In the genomic region with DNA sequence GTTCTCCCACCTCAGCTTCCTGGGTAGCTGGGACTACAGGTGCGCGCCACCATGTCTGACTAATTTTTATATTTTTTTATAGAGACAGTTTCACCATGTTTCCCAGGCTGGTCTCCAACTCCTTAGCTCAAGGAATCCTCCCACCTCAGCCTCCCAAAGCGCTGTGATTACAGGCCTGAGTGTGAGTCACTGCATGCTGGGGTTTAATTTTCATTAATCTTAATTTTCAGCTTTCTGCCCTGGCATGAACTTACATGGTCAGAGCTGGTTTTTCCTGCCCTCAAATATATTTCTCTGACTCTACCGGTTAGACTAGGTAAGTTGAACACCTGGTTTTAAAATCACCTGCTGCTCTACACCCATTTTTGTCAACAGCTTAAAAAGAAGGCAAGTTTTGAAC, we compare ENCODE assay signal across 13 cellular contexts. TPM values are rescaled to one million over a fixed set of nuclear protein-coding genes. Genes with fewer than 3 reads are reported as not detected.
A peak's percentile ranks its signal among the peaks of the same experiment; 100 is the strongest.
DNase-seq lines count a peak whose midpoint lies in the region; ATAC-seq, FAIRE-seq and TF ChIP-seq lines count a peak whose summit lies in the region.
"Had no signal": no experiment of that assay in that cellular context is flagged by ENCODE, and none has a peak within 500 bp of the region (broad histone marks: within the 10 kb centered on the region; RNA-seq: fewer than 3 reads in every experiment).

No MANE protein-coding gene starts in this region.

- no peaks in the 10 kb centered on the region for H3K27me3 Mint-ChIP-seq in activated T-helper 17 cell treated with anti-CD3 and anti-CD28 coated beads, Interleukin-2, amount 50 U/mL, for 72 hours

- H3K9ac ChIP-seq in keratinocyte (ENCODE audit: control insufficient read depth, extremely low read depth, insufficient read depth, low read length), result no peak overlapping the region

- no peak overlapping the region for H2AFZ ChIP-seq in keratinocyte (ENCODE audit: control insufficient read depth, low read length)

- peak overlapping the region; percentile 20 for H3K27ac Mint-ChIP-seq in activated T-helper 17 cell treated with anti-CD3 and anti-CD28 coated beads, Interleukin-2, amount 50 U/mL, for 72 hours

- H3K4me3 ChIP-seq in A549, result no peak overlapping the region
- peak overlapping the region in 1 of 3 experiments; percentile 73 for H3K4me3 ChIP-seq in keratinocyte (ENCODE audit: control insufficient read depth in 2 of 3, extremely low read depth in 1 of 3, insufficient read depth in 2 of 3, low read depth in 1 of 3, low read length in 3 of 3)

- H3K4me2 ChIP-seq in A549 (peak overlapping the region; percentile 5; the same call in 1 of the 3 replicates), keratinocyte (ENCODE audit: control insufficient read depth, extremely low read depth, insufficient read depth, low read depth, low read length) (peak overlapping the region; percentile 93)

- no peaks in the 10 kb centered on the region for H3K9me3 ChIP-seq in A549
- no peaks in the 10 kb centered on the region for H3K9me3 ChIP-seq in keratinocyte (ENCODE audit: control insufficient read depth, low read depth, low read length)

- TF ChIP-seq CTCF in A549 (IDR thresholded peaks at IDR 0.05), result no peak
- no peak for TF ChIP-seq CTCF in keratinocyte (optimal IDR thresholded peaks at IDR 0.05 in 1 of 3, IDR thresholded peaks at IDR 0.05 in 1 of 3, conservative IDR thresholded peaks at IDR 0.05 in 1 of 3; ENCODE audit: extremely low read depth in 1 of 3, insufficient read depth in 2 of 3, low read length in 3 of 3)

- no peak for TF ChIP-seq EP300 in A549 (IDR thresholded peaks at IDR 0.05)

- H3K79me2 ChIP-seq in keratinocyte (ENCODE audit: control insufficient read depth, insufficient read depth, low read length), result peaks cover 82% of the 10 kb centered on the region

- peaks cover 42% of the 10 kb centered on the region for H4K20me1 ChIP-seq in keratinocyte (ENCODE audit: control insufficient read depth, extremely low read depth, insufficient read depth, low read length)

- H3K9me3 Mint-ChIP-seq in activated T-helper 17 cell treated with anti-CD3 and anti-CD28 coated beads, Interleukin-2, amount 50 U/mL, for 72 hours, result no peaks in the 10 kb centered on the region

- POLR2A ChIA-PET in A549 (lab: Yijun Ruan, JAX), result no interaction called here

- dilution Hi-C loops in keratinocyte (cut with MboI; ENCODE audit: extremely low pct_ligation_motif_present, low sequenced_read_pairs), result loop anchor here (25.0 kb wide), 1 partner anchor 103 kb away; the partner anchor contains the start of gene BAZ2B

- TF ChIP-seq RAD21 in A549 (conservative IDR thresholded peaks at IDR 0.05 in 1 of 2, IDR thresholded peaks at IDR 0.05 in 1 of 2), result no peak

- no peaks in the 10 kb centered on the region for H3K27me3 ChIP-seq in keratinocyte (ENCODE audit: control insufficient read depth, extremely low read depth, insufficient read depth, low read length)

- peaks cover 34% of the 10 kb centered on the region for H3K4me1 ChIP-seq in A549
- peaks cover 32% of the 10 kb centered on the region for H3K4me1 ChIP-seq in keratinocyte (ENCODE audit: control insufficient read depth, extremely low read depth, insufficient read depth, low read length)

- peaks cover 3% of the 10 kb centered on the region for H3K9me1 ChIP-seq in keratinocyte (ENCODE audit: control insufficient read depth, extremely low read depth, insufficient read depth, low read length)

- CTCF ChIA-PET in A549 (lab: Yijun Ruan, JAX), result no interaction called here

- H3K27ac ChIP-seq in A549 (no peak overlapping the region), keratinocyte (ENCODE audit: control insufficient read depth, insufficient read depth, low read length) (peak overlapping the region; percentile 97)

- peaks cover 9 to 19% of the 10 kb centered on the region in 2 experiments for H3K36me3 ChIP-seq in keratinocyte (ENCODE audit: control insufficient read depth in 2 of 2, extremely low read depth in 1 of 2, insufficient read depth in 2 of 2, low read length in 2 of 2)

- H3K36me3 Mint-ChIP-seq in activated T-helper 17 cell treated with anti-CD3 and anti-CD28 coated beads, Interleukin-2, amount 50 U/mL, for 72 hours (ENCODE audit: low read depth), result peaks cover 89% of the 10 kb centered on the region

- ATAC-seq in A549, result no peak
- no peak for ATAC-seq in activated T-helper 17 cell treated with anti-CD3 and anti-CD28 coated beads, Interleukin-2, amount 50 U/mL, for 72 hours (replicated peaks)
- ATAC-seq in GM18858 (IDR thresholded peaks at IDR 0.05; ENCODE audit: unreplicated experiment), result no peak
- no peak for ATAC-seq in GM18502 (IDR thresholded peaks at IDR 0.05; ENCODE audit: poor library complexity, unreplicated experiment)
- no peak for ATAC-seq in HG03108 (IDR thresholded peaks at IDR 0.05; ENCODE audit: unreplicated experiment)

- TF ChIP-seq POLR2A in A549 (IDR thresholded peaks at IDR 0.05; ENCODE audit: low read length), result no peak

- H3K4me1 Mint-ChIP-seq in activated T-helper 17 cell treated with anti-CD3 and anti-CD28 coated beads, Interleukin-2, amount 50 U/mL, for 72 hours, result peaks cover 29% of the 10 kb centered on the region

- no peak for DNase-seq in A549 (ENCODE audit: low read depth in 1 of 2, low spot score in 1 of 2)
- peak; percentile 12 for DNase-seq in ELR (ENCODE audit: low read depth)
- DNase-seq in keratinocyte (ENCODE audit: low read depth, low spot score), result no peak
- no peak for DNase-seq in 8988T
- DNase-seq: activated gamma-delta T cell treated with Interleukin-2 at 50 U/mL for 16 hours, MM.1S, occipital lobe, RPMI8226 had no signal

- FAIRE-seq in A549 (lab: Jason Lieb, UNC), result no peak
- FAIRE-seq in keratinocyte (lab: Jason Lieb, UNC), result peak; percentile 5
- FAIRE-seq: frontal cortex had no signal

- 95% methylated on average over 4 of the region's 4 CpGs for WGBS in A549 (ENCODE audit: missing lambda C conversion rate)

- H3K4me3 Mint-ChIP-seq in activated T-helper 17 cell treated with anti-CD3 and anti-CD28 coated beads, Interleukin-2, amount 50 U/mL, for 72 hours, result peak overlapping the region; percentile 91

TF ChIP-seq in A549, 52 proteins besides CTCF, POLR2A, EP300 and RAD21:
- TF ChIP-seq JUN (IDR thresholded peaks at IDR 0.05) (no peak), TFCP2L1 (CRISPR knock-in tag; IDR thresholded peaks at IDR 0.05) (no peak), HES2 (IDR thresholded peaks at IDR 0.05) (no peak), KDM5A (IDR thresholded peaks at IDR 0.05) (no peak), FOSB (CRISPR knock-in tag; IDR thresholded peaks at IDR 0.05) (no peak), ZC3H11A (IDR thresholded peaks at IDR 0.05) (no peak), ZSCAN20 (CRISPR knock-in tag; IDR thresholded peaks at IDR 0.05) (no peak), CBX2 (IDR thresholded peaks at IDR 0.05; ENCODE audit: borderline replicate concordance, low read depth) (no peak), HOXB13 (CRISPR knock-in tag; IDR thresholded peaks at IDR 0.05; ENCODE audit: low read depth) (no peak), SMC3 (IDR thresholded peaks at IDR 0.05) (no peak), MAX (IDR thresholded peaks at IDR 0.05) (no peak), BHLHE40 (IDR thresholded peaks at IDR 0.05; ENCODE audit: low read depth, low read length) (no peak), GATA3 (IDR thresholded peaks at IDR 0.05; ENCODE audit: borderline replicate concordance) (no peak)
- TF ChIP-seq, protein P1, sequence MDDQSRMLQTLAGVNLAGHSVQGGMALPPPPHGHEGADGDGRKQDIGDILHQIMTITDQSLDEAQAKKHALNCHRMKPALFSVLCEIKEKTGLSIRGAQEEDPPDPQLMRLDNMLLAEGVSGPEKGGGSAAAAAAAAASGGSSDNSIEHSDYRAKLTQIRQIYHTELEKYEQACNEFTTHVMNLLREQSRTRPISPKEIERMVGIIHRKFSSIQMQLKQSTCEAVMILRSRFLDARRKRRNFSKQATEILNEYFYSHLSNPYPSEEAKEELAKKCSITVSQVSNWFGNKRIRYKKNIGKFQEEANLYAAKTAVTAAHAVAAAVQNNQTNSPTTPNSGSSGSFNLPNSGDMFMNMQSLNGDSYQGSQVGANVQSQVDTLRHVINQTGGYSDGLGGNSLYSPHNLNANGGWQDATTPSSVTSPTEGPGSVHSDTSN (IDR thresholded peaks at IDR 0.05), result no peak

RNA-seq across cellular contexts. Expression of gene MARCHF7, which starts 3.1 kb away (rescaled TPM):
- 66.4 and 68.6 TPM in 2 replicates for polyA plus RNA-seq in A549 (2011; rRNA removed)
- 12.5 and 14.6 TPM in 2 replicates for polyA plus RNA-seq in A549 (2012; cell fraction: cytosol; rRNA removed)
- 10.8 and 14.8 TPM in 2 replicates for polyA plus RNA-seq in A549 (2012; cell fraction: nucleus; rRNA removed)
- 64.3 to 70.7 TPM (median 65.3 TPM) in 3 replicates for polyA plus RNA-seq in A549 (2017; fragmentation: RNase III; extraction: RNeasy Plus Mini Kit Qiagen cat#74134 plus additional on column Dnase treatment)
- 33.5 and 33.8 TPM in 2 replicates for polyA minus RNA-seq in A549 (2011; rRNA and poly(A)+ RNA removed)
- total RNA-seq in activated T-helper 17 cell treated with anti-CD3 and anti-CD28 coated beads, Interleukin-2, amount 50 U/mL, for 72 hours, result 10 to 100 TPM; 69.6 to 71.0 TPM
- polyA plus RNA-seq in keratinocyte, result 52.0 to 89.4 TPM (median 52.9 TPM) in 3 replicates
- 100.0 TPM for polyA plus RNA-seq in keratinocyte (2011; ENCODE audit: low read depth)
- 27.6 and 68.4 TPM in 2 replicates for polyA plus RNA-seq in keratinocyte (2011; cell fraction: cytosol; rRNA removed)
- 90.1 and 127 TPM in 2 replicates for polyA plus RNA-seq in keratinocyte (2011; cell fraction: nucleus; rRNA removed)
- polyA plus RNA-seq in keratinocyte (2012; ENCODE audit: low replicate concordance), result 69.9 and 70.9 TPM in 2 replicates
- 16.1 to 70.5 TPM (median 33.6 TPM) in 3 replicates for polyA minus RNA-seq in keratinocyte
- 44.9 TPM for polyA minus RNA-seq in keratinocyte (2011; cell fraction: cytosol; rRNA and poly(A)+ RNA removed)
- 58.0 and 123 TPM in 2 replicates for polyA minus RNA-seq in keratinocyte (2011; cell fraction: nucleus; rRNA and poly(A)+ RNA removed)
